ENCODE assay signal across 8 cellular contexts in the genomic region with DNA sequence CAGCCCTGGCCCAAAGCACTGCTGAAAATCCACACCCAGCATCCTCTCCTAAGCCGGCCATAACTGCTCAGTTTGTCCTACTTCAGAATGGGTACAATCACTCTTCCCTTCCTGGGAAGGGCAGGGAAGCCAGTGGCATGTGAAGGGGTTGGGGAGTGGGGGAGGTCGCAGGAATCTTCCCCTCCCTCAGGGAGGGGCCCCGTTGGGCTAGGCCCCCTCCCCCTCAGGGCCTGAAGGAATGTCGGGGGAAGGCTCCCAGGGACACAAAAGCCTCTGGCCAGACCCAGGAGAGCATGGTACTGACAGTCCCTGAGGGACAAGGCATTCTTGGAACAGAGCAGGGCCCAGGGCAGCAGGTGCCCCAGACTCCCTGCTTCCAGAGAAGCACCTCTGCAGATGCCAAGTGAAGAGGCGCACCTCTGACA. TPM values are rescaled to one million over a fixed set of nuclear protein-coding genes. Genes with fewer than 3 reads are reported as not detected.
A peak's percentile ranks its signal among the peaks of the same experiment; 100 is the strongest.
DNase-seq lines count a peak whose midpoint lies in the region; ATAC-seq and TF ChIP-seq lines count a peak whose summit lies in the region.

No MANE protein-coding gene starts in this region.

- no peak for ATAC-seq in left cardiac atrium
- ATAC-seq in lower lobe of right lung: peak in 1 of 2 donors; percentile 1
- ATAC-seq in HG02852 (IDR thresholded peaks at IDR 0.05; ENCODE audit: unreplicated experiment): no peak

- in situ Hi-C loops in brain microvascular endothelial cell (cut with HindIII; ENCODE audit: low pct_ligation_motif_present, low sequenced_read_pairs): no loop called here

- H3K27me3 ChIP-seq in left ventricle myocardium inferior (ENCODE audit: low read depth) (no peaks in the 10 kb centered on the region), brain microvascular endothelial cell (replicated peaks) (no peaks in the 10 kb centered on the region), lower lobe of right lung (ENCODE audit: low read depth) (no peaks in the 10 kb centered on the region), uterus (no peaks in the 10 kb centered on the region)

- intact Hi-C loops in left ventricle myocardium inferior (cut with micrococcal nuclease): no loop called here
- intact Hi-C loops in left cardiac atrium (cut with DNase I): no loop called here
- intact Hi-C loops in lower lobe of right lung (cut with DNase I): no loop called here
- intact Hi-C loops in uterus (cut with DNase I; ENCODE audit: low total_unique reads): no loop called here

- DNase-seq in left ventricle myocardium inferior: no peak
- DNase-seq in left cardiac atrium: no peak
- DNase-seq in brain microvascular endothelial cell: no peak
- no peak for DNase-seq in lower lobe of right lung
- DNase-seq in uterus: no peak
- DNase-seq in HUDEP-2 (lab: John Stamatoyannopoulos, UW; ENCODE audit: unreplicated experiment in 76 of 76): no peak
- no peak for DNase-seq in NAMALWA (ENCODE audit: low spot score)

- H3K36me3 ChIP-seq in left ventricle myocardium inferior (peaks cover 41% of the 10 kb centered on the region), brain microvascular endothelial cell (replicated peaks) (peaks cover 29% of the 10 kb centered on the region), lower lobe of right lung (peaks cover 40% of the 10 kb centered on the region), uterus (no peaks in the 10 kb centered on the region)

- no peak for TF ChIP-seq POLR2A in uterus (IDR thresholded peaks at IDR 0.05)

- no peaks in the 10 kb centered on the region for H3K9me3 ChIP-seq in left ventricle myocardium inferior (replicated peaks)
- no peaks in the 10 kb centered on the region for H3K9me3 ChIP-seq in lower lobe of right lung
- H3K9me3 ChIP-seq in uterus: no peaks in the 10 kb centered on the region

- peaks cover 46% of the 10 kb centered on the region for H3K4me1 ChIP-seq in left ventricle myocardium inferior
- H3K4me1 ChIP-seq in lower lobe of right lung: peaks cover 35% of the 10 kb centered on the region
- H3K4me1 ChIP-seq in uterus: peaks cover 7 to 10% of the 10 kb centered on the region in 2 donors

- H3K27ac ChIP-seq in left ventricle myocardium inferior (replicated peaks) (peak overlapping the region; percentile 98), brain microvascular endothelial cell (peak overlapping the region; percentile 76), lower lobe of right lung (peak overlapping the region; percentile 95), uterus (peak overlapping the region; percentile 42 to 96)

- no peak for TF ChIP-seq CTCF in left ventricle myocardium inferior (IDR thresholded peaks at IDR 0.05; ENCODE audit: borderline replicate concordance)
- TF ChIP-seq CTCF in brain microvascular endothelial cell (IDR thresholded peaks at IDR 0.05; ENCODE audit: low read depth, low read length, missing control alignments): no peak
- TF ChIP-seq CTCF in lower lobe of right lung (IDR thresholded peaks at IDR 0.05): no peak
- no peak for TF ChIP-seq CTCF in uterus (IDR thresholded peaks at IDR 0.05)

- H3K4me3 ChIP-seq in left ventricle myocardium inferior (peak overlapping the region; percentile 95), brain microvascular endothelial cell (ENCODE audit: low read depth, low read length) (peak overlapping the region; percentile 82), lower lobe of right lung (peak overlapping the region; percentile 87), uterus (peak overlapping the region; percentile 64 to 65)

RNA-seq across cellular contexts. Expression of a gene that starts 1.2 kb away (rescaled TPM):
- total RNA-seq in left ventricle myocardium inferior: 26.7 TPM
- total RNA-seq in left cardiac atrium: 10 to 100 TPM; 35.9 to 49.4 TPM
- total RNA-seq in lower lobe of right lung: 99.8 TPM
- 10 to 100 TPM in 3 of 4 donors, 1 to 10 TPM in 1; 7.9 to 62.8 (median 34.9) TPM for total RNA-seq in uterus

RNA-seq across cellular contexts. Expression of a gene that starts 7.8 kb away (rescaled TPM):
- total RNA-seq in left ventricle myocardium inferior (0.99 TPM), left cardiac atrium (1 to 10 TPM in 1 of 2 donors, under 1 TPM in 1; 0.34 to 1.4 TPM), lower lobe of right lung (2.4 TPM), uterus (10 to 100 TPM in 1 of 4 donors, 1 to 10 TPM in 1, not detected in 2; 1.3 to 20.3 TPM)

RNA-seq across cellular contexts. Expression of a gene that starts 23.0 kb away (rescaled TPM):
- total RNA-seq in left ventricle myocardium inferior: 15.7 TPM
- 10 to 100 TPM; 19.1 to 27.4 TPM for total RNA-seq in left cardiac atrium
- 35.4 TPM for total RNA-seq in lower lobe of right lung
- 10 to 100 TPM; 19.4 to 33.9 (median 28.5) TPM for total RNA-seq in uterus

RNA-seq across cellular contexts. Expression of a gene that starts 23.1 kb away (rescaled TPM):
- 24.8 TPM for total RNA-seq in left ventricle myocardium inferior
- total RNA-seq in left cardiac atrium: 10 to 100 TPM; 26.3 to 30.5 TPM
- 71.5 TPM for total RNA-seq in lower lobe of right lung
- total RNA-seq in uterus: 100 to 1,000 TPM in 1 of 4 donors, 10 to 100 TPM in 3; 15.6 to 128 (median 31.0) TPM

RNA-seq across cellular contexts. Expression of a gene that starts 29.0 kb away (rescaled TPM):
- total RNA-seq in left ventricle myocardium inferior: 0.82 TPM
- under 1 TPM; 0.44 to 0.65 TPM for total RNA-seq in left cardiac atrium
- total RNA-seq in lower lobe of right lung: 0.65 TPM
- total RNA-seq in uterus: 1 to 10 TPM in 1 of 4 donors, not detected in 3; 1.3 TPM
